ENCODE assay signal across 1 cellular context in the genomic region with DNA sequence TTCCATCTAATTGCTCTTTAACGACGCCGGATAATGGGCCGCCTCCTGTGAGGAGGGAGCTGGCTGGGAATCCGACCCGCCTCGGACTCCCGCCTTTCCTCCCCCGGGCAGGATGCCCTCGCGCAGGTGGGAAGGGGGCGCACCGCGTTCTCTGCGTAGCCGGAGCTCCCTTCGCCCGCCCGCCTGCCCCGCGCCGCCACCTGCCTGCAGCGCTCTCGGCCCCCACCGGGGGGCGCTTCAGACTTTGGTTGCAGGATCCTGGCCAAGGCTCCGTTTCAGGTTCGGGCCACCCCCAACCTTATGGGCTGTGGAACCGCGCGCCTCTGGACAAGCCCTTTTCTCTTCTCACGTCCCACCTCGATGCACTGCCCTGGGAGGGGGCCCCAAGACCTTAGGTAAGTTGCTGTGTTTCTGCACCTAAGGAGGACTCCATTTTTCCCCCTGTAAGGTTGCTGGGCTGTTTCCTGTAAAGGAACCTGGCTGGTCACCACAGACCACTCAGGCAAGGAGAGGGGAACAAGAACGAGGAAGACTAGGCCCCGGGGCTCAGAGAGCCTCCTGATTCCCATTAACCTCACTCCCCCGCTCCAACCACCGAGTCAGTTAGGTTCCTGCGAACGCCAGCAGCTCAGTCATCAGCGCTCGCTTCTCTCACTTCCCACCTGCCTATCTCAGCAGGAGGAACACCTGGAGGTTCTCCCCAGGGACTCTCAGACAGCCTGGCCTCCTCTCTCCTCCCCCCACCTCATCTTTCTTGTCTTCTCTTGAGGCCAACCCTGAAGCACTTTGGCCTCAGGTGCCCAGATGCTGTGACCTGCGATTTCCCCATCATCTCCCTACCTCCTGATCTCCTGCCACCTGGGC.
TF ChIP-seq lines count a peak whose summit lies in the region.

No MANE protein-coding gene starts in this region.

TF ChIP-seq in WTC11, 78 proteins besides CTCF, POLR2A, EP300 and RAD21 (continued from another document and continues in another):
- TF ChIP-seq TCF7 (CRISPR knock-in tag; IDR thresholded peaks at IDR 0.05; ENCODE audit: low read depth) (no peak), SP1 (CRISPR knock-in tag; conservative IDR thresholded peaks at IDR 0.05) (0 out of 2 replicates have a peak, but pooled peaks have one; percentile 38), RORB (CRISPR knock-in tag; IDR thresholded peaks at IDR 0.05) (no peak), USF1 (CRISPR knock-in tag; IDR thresholded peaks at IDR 0.05) (no peak), MYBL2 (CRISPR knock-in tag; IDR thresholded peaks at IDR 0.05) (no peak), TP53 (CRISPR knock-in tag; IDR thresholded peaks at IDR 0.05) (no peak), NR1H2 (CRISPR knock-in tag; IDR thresholded peaks at IDR 0.05) (no peak), FOXJ3 (CRISPR knock-in tag; IDR thresholded peaks at IDR 0.05; ENCODE audit: borderline replicate concordance) (no peak), ETV6 (CRISPR knock-in tag; IDR thresholded peaks at IDR 0.05) (no peak), IRF2 (CRISPR knock-in tag; IDR thresholded peaks at IDR 0.05; ENCODE audit: borderline replicate concordance, low read depth) (no peak), ZNF219 (CRISPR knock-in tag; IDR thresholded peaks at IDR 0.05; ENCODE audit: borderline replicate concordance) (no peak), ELF4 (CRISPR knock-in tag; IDR thresholded peaks at IDR 0.05; ENCODE audit: low read depth) (no peak), ZNF423 (CRISPR knock-in tag; IDR thresholded peaks at IDR 0.05) (peak; percentile 72), ZNF671 (CRISPR knock-in tag; IDR thresholded peaks at IDR 0.05) (no peak), KAT7 (CRISPR knock-in tag; IDR thresholded peaks at IDR 0.05; ENCODE audit: borderline replicate concordance) (no peak), ATF6 (CRISPR knock-in tag; IDR thresholded peaks at IDR 0.05) (no peak), CREM (CRISPR knock-in tag; IDR thresholded peaks at IDR 0.05) (no peak), ATF2 (CRISPR knock-in tag; IDR thresholded peaks at IDR 0.05; ENCODE audit: borderline replicate concordance, low read depth) (no peak), PREB (CRISPR knock-in tag; IDR thresholded peaks at IDR 0.05; ENCODE audit: borderline replicate concordance) (no peak), SOX15 (CRISPR knock-in tag; IDR thresholded peaks at IDR 0.05) (no peak), CREB1 (CRISPR knock-in tag; IDR thresholded peaks at IDR 0.05) (no peak), TEAD4 (CRISPR knock-in tag; IDR thresholded peaks at IDR 0.05) (no peak), ZNF263 (CRISPR knock-in tag; IDR thresholded peaks at IDR 0.05; ENCODE audit: low read depth) (0 out of 2 replicates have a peak, but pooled peaks have one; percentile 19), HMGA2 (CRISPR knock-in tag; IDR thresholded peaks at IDR 0.05) (no peak), ZNF121 (CRISPR knock-in tag; IDR thresholded peaks at IDR 0.05) (no peak), TEAD1 (CRISPR knock-in tag; IDR thresholded peaks at IDR 0.05) (peak; percentile 45; the same call in 1 of the 2 replicates), SMAD4 (CRISPR knock-in tag; IDR thresholded peaks at IDR 0.05) (no peak), ZBTB43 (CRISPR knock-in tag; IDR thresholded peaks at IDR 0.05) (no peak), ZNF532 (CRISPR knock-in tag; IDR thresholded peaks at IDR 0.05; ENCODE audit: borderline replicate concordance) (no peak)
- TF ChIP-seq, protein P1, sequence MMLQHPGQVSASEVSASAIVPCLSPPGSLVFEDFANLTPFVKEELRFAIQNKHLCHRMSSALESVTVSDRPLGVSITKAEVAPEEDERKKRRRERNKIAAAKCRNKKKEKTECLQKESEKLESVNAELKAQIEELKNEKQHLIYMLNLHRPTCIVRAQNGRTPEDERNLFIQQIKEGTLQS (CRISPR knock-in tag; conservative IDR thresholded peaks at IDR 0.05), result no peak
- TF ChIP-seq, protein P2, sequence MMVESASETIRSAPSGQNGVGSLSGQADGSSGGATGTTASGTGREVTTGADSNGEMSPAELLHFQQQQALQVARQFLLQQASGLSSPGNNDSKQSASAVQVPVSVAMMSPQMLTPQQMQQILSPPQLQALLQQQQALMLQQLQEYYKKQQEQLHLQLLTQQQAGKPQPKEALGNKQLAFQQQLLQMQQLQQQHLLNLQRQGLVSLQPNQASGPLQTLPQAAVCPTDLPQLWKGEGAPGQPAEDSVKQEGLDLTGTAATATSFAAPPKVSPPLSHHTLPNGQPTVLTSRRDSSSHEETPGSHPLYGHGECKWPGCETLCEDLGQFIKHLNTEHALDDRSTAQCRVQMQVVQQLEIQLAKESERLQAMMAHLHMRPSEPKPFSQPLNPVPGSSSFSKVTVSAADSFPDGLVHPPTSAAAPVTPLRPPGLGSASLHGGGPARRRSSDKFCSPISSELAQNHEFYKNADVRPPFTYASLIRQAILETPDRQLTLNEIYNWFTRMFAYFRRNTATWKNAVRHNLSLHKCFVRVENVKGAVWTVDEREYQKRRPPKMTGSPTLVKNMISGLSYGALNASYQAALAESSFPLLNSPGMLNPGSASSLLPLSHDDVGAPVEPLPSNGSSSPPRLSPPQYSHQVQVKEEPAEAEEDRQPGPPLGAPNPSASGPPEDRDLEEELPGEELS (CRISPR knock-in tag; IDR thresholded peaks at IDR 0.05), result no peak
- TF ChIP-seq, protein P3, sequence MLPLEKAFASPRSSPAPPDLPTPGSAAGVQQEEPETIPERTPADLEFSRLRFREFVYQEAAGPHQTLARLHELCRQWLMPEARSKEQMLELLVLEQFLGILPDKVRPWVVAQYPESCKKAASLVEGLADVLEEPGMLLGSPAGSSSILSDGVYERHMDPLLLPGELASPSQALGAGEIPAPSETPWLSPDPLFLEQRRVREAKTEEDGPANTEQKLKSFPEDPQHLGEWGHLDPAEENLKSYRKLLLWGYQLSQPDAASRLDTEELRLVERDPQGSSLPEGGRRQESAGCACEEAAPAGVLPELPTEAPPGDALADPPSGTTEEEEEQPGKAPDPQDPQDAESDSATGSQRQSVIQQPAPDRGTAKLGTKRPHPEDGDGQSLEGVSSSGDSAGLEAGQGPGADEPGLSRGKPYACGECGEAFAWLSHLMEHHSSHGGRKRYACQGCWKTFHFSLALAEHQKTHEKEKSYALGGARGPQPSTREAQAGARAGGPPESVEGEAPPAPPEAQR (CRISPR knock-in tag; IDR thresholded peaks at IDR 0.05), result no peak
- TF ChIP-seq, protein P4, sequence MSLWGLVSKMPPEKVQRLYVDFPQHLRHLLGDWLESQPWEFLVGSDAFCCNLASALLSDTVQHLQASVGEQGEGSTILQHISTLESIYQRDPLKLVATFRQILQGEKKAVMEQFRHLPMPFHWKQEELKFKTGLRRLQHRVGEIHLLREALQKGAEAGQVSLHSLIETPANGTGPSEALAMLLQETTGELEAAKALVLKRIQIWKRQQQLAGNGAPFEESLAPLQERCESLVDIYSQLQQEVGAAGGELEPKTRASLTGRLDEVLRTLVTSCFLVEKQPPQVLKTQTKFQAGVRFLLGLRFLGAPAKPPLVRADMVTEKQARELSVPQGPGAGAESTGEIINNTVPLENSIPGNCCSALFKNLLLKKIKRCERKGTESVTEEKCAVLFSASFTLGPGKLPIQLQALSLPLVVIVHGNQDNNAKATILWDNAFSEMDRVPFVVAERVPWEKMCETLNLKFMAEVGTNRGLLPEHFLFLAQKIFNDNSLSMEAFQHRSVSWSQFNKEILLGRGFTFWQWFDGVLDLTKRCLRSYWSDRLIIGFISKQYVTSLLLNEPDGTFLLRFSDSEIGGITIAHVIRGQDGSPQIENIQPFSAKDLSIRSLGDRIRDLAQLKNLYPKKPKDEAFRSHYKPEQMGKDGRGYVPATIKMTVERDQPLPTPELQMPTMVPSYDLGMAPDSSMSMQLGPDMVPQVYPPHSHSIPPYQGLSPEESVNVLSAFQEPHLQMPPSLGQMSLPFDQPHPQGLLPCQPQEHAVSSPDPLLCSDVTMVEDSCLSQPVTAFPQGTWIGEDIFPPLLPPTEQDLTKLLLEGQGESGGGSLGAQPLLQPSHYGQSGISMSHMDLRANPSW (CRISPR knock-in tag; conservative IDR thresholded peaks at IDR 0.05; ENCODE audit: low read depth), result no peak
- TF ChIP-seq, protein P5, sequence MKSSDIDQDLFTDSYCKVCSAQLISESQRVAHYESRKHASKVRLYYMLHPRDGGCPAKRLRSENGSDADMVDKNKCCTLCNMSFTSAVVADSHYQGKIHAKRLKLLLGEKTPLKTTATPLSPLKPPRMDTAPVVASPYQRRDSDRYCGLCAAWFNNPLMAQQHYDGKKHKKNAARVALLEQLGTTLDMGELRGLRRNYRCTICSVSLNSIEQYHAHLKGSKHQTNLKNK (CRISPR knock-in tag; IDR thresholded peaks at IDR 0.05), result no peak
